23 cellular contexts compared by ENCODE assay signal in genomic region chr3:74347563-74348268, GRCh38.
"Had no signal": no experiment of that assay in that cellular context is flagged by ENCODE, and none has a peak within 500 bp of the region (broad histone marks: within the 10 kb centered on the region; RNA-seq: fewer than 3 reads in every experiment).

No MANE protein-coding gene starts in this region.

- ATAC-seq: foreskin keratinocyte; gastroesophageal sphincter; heart left ventricle; left cardiac atrium; left ventricle myocardium superior; natural killer cell treated with Interleukin-12 subunit alpha and Interleukin-12 subunit beta and Interleukin-15 and Interleukin-18, amount 100 ng/mL, for 72 hours; pancreas; sciatic nerve; stimulated activated memory B cell treated with anti-CD40 and anti-IgM and Interleukin-4, amounts not matched to agents 10 μg/mL and 1 μg/mL and 100 μg/mL, for 72 hours; stimulated activated naive CD8-positive, alpha-beta T cell treated with anti-CD3 and anti-CD28 coated beads, Interleukin-15, Interleukin-2, amounts not matched to agents 100 U/mL and 50 U/mL, for 24 hours had no signal

- H3K36me3 ChIP-seq: esophagus muscularis mucosa, gastroesophageal sphincter, heart left ventricle, neutrophil, pancreas, spleen, tibial artery had no signal

- H3K27ac ChIP-seq: coronary artery, esophagus muscularis mucosa, foreskin keratinocyte, gastroesophageal sphincter, heart left ventricle, neutrophil, pancreas, spleen, testis, tibial artery had no signal

- H3K9me3 ChIP-seq: esophagus muscularis mucosa, gastroesophageal sphincter, heart left ventricle, neutrophil, pancreas, testis, tibial artery had no signal

- H3K4me1 ChIP-seq: foreskin keratinocyte, heart left ventricle, pancreas, spleen, testis, tibial artery had no signal

- DNase-seq: dermis blood vessel endothelial cell; effector memory CD4-positive, alpha-beta T cell; foreskin keratinocyte; heart left ventricle; hippocampal formation; left cardiac atrium; left ventricle myocardium superior; naive B cell; pancreas; spleen; stimulated activated CD4-positive, alpha-beta T cell treated with anti-CD3 and anti-CD28 coated beads, Interleukin-4, amount 100 ng/mL, for 4 hours; stimulated activated naive CD8-positive, alpha-beta T cell treated with anti-CD3 and anti-CD28 coated beads, Interleukin-15, Interleukin-2, amounts not matched to agents 100 U/mL and 50 U/mL, for 24 hours; substantia nigra; testis; tibial artery had no signal

- H3K27me3 ChIP-seq: esophagus muscularis mucosa, foreskin keratinocyte, gastroesophageal sphincter, heart left ventricle, neutrophil, pancreas, spleen, testis, tibial artery had no signal

- H3K4me3 ChIP-seq: coronary artery, esophagus muscularis mucosa, gastroesophageal sphincter, heart left ventricle, lung, pancreas, spleen, testis, tibial artery had no signal
